16 cellular contexts compared by ENCODE assay signal in genomic region chr13:48042889-48043288, GRCh38. TPM values are rescaled to one million over a fixed set of nuclear protein-coding genes. Genes with fewer than 3 reads are reported as not detected.
DNase-seq lines count a peak whose midpoint lies in the region; ATAC-seq, FAIRE-seq and TF ChIP-seq lines count a peak whose summit lies in the region.
"Had no signal": no experiment of that assay in that cellular context is flagged by ENCODE, and none has a peak within 500 bp of the region (broad histone marks: within the 10 kb centered on the region; RNA-seq: fewer than 3 reads in every experiment).

No MANE protein-coding gene starts in this region.

- no peaks in the 10 kb centered on the region for H3K9me3 ChIP-seq in T-helper 17 cell (ENCODE audit: control insufficient read depth, low read length, poor library complexity, severe bottlenecking)
- H3K9me3 ChIP-seq: breast epithelium, Caco-2, gastrocnemius medialis, suprapubic skin had no signal

- FAIRE-seq in colon (lab: Jason Lieb, UNC) = peak; percentile 75

- TF ChIP-seq CTCF in type B pancreatic cell (conservative IDR thresholded peaks at IDR 0.05) = no peak

- no peaks in the 10 kb centered on the region for H3K27me3 Mint-ChIP-seq in activated naive CD4-positive, alpha-beta T cell treated with anti-CD3 and anti-CD28 coated beads, Interleukin-2, amount 50 U/mL, for 24 hours
- no peaks in the 10 kb centered on the region for H3K27me3 Mint-ChIP-seq in T-helper 17 cell
- H3K27me3 Mint-ChIP-seq in type B pancreatic cell = no peaks in the 10 kb centered on the region
- H3K27me3 Mint-ChIP-seq: activated B cell treated with CpG ODN at 0.5 μM for 24 hours had no signal

- peaks cover 10% of the 10 kb centered on the region for H3K36me3 Mint-ChIP-seq in activated naive CD4-positive, alpha-beta T cell treated with anti-CD3 and anti-CD28 coated beads, Interleukin-2, amount 50 U/mL, for 24 hours
- H3K36me3 Mint-ChIP-seq in T-helper 17 cell (ENCODE audit: low read depth) = peaks cover 4% of the 10 kb centered on the region
- peaks cover 25% of the 10 kb centered on the region for H3K36me3 Mint-ChIP-seq in type B pancreatic cell

- peaks cover 30% of the 10 kb centered on the region for H3K4me1 Mint-ChIP-seq in activated naive CD4-positive, alpha-beta T cell treated with anti-CD3 and anti-CD28 coated beads, Interleukin-2, amount 50 U/mL, for 24 hours
- peaks cover 22% of the 10 kb centered on the region for H3K4me1 Mint-ChIP-seq in T-helper 17 cell
- H3K4me1 Mint-ChIP-seq in type B pancreatic cell (ENCODE audit: unreplicated experiment) = no peaks in the 10 kb centered on the region

- no peak overlapping the region for H3K4me3 Mint-ChIP-seq in activated naive CD4-positive, alpha-beta T cell treated with anti-CD3 and anti-CD28 coated beads, Interleukin-2, amount 50 U/mL, for 24 hours
- H3K4me3 Mint-ChIP-seq in T-helper 17 cell (no peak overlapping the region), type B pancreatic cell (no peak overlapping the region)
- H3K4me3 Mint-ChIP-seq: activated B cell treated with CpG ODN at 0.5 μM for 24 hours, mesothelial cell of epicardium had no signal

- ATAC-seq in T-helper 17 cell = no peak
- ATAC-seq: gastrocnemius medialis had no signal

- peak overlapping the region; percentile 84 for H3K27ac Mint-ChIP-seq in activated naive CD4-positive, alpha-beta T cell treated with anti-CD3 and anti-CD28 coated beads, Interleukin-2, amount 50 U/mL, for 24 hours
- H3K27ac Mint-ChIP-seq in T-helper 17 cell (peak overlapping the region; percentile 80), type B pancreatic cell (peak overlapping the region; percentile 7)
- H3K27ac Mint-ChIP-seq: activated B cell treated with CpG ODN at 0.5 μM for 24 hours, mesothelial cell of epicardium had no signal

- H3K9me3 Mint-ChIP-seq in activated naive CD4-positive, alpha-beta T cell treated with anti-CD3 and anti-CD28 coated beads, Interleukin-2, amount 50 U/mL, for 24 hours = no peaks in the 10 kb centered on the region
- H3K9me3 Mint-ChIP-seq in type B pancreatic cell = no peaks in the 10 kb centered on the region
- H3K9me3 Mint-ChIP-seq: activated B cell treated with CpG ODN at 0.5 μM for 24 hours had no signal

- DNase-seq in activated naive CD4-positive, alpha-beta T cell treated with anti-CD3 and anti-CD28 coated beads, Interleukin-2, amount 50 U/mL, for 16 hours = no peak
- DNase-seq in T-helper 17 cell (no peak), type B pancreatic cell (ENCODE audit: extremely low spot score, unreplicated experiment) (no peak), AG20443 (ENCODE audit: low spot score) (no peak), UCSD-AML1 (lab: John Stamatoyannopoulos, UW; ENCODE audit: unreplicated experiment) (no peak)
- DNase-seq: activated B cell treated with CpG ODN at 0.5 μM for 24 hours, Caco-2, erythroblast, gastrocnemius medialis, NCI-H1417 treated with DMSO at 0.1 percent for 48 hours, NCI-H524 treated with DMSO at 0.1 percent for 48 hours had no signal

RNA-seq across cellular contexts. Expression of gene NUDT15, which starts 5.4 kb away (rescaled TPM):
- total RNA-seq in T-helper 17 cell (10 to 100 TPM; 10.1 to 10.6 TPM), type B pancreatic cell (ENCODE audit: low replicate concordance) (19.4 and 22.6 TPM in 2 replicates)

RNA-seq across cellular contexts. Expression of gene SUCLA2, which starts 41.8 kb away (rescaled TPM):
- 10 to 100 TPM; 15.6 to 21.3 TPM for total RNA-seq in T-helper 17 cell
- 44.6 and 51.9 TPM in 2 replicates for total RNA-seq in type B pancreatic cell (ENCODE audit: low replicate concordance)

RNA-seq across cellular contexts. Expression of gene MED4, which starts 52.0 kb away (rescaled TPM):
- 10 to 100 TPM; 47.4 to 62.5 TPM for total RNA-seq in T-helper 17 cell
- total RNA-seq in type B pancreatic cell (ENCODE audit: low replicate concordance) = 44.0 and 53.1 TPM in 2 replicates

Comparison
In these comparisons a context has a peak if more than half of its experiments do, and no peak if none do; other contexts are left out.
1. H3K27ac Mint-ChIP-seq: peak in every context shown above with its lines; median percentile 84 in activated naive CD4-positive, alpha-beta T cell treated with anti-CD3 and anti-CD28 coated beads, Interleukin-2, amount 50 U/mL, for 24 hours; 80 in T-helper 17 cell; 7 in type B pancreatic cell.